In the genomic region with DNA sequence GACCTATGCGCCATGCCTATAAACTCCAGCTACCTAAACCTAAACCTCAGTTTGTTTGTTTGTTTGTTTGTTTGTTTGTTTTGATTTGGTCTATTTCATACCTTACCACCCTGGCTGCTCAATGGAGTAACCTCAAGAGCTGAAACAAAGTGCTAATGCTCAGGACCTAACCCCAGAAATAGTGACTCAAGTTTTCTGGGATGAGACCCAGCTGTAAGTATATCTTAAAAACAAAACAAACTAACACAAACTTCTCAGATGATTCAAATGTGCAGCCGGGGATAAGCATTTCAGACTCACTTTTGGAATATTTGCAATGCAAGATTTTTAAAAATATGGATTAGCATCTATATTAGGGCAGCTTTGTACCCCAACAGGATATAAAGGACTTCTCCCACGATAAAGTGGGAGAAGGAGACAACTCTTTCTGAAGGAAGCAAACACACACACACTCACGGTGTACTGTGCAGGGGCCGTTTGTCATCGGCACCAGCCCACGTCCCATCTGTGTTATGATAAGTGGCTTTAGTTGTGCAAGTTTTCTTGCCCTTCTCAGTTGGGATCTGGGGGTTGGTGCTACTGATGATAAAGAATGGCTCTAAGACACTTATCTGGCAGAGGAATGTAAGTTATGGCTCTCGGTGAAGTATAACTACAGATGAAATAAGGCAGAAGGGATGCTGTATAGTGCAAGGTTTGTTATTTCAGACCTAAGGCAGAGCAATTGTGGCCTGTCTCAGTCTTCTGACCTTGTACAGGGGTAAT, we compare ENCODE assay signal across 20 cellular contexts.
DNase-seq lines count a peak whose midpoint lies in the region; ATAC-seq and TF ChIP-seq lines count a peak whose summit lies in the region.
"Had no signal": no experiment of that assay in that cellular context is flagged by ENCODE, and none has a peak within 500 bp of the region (broad histone marks: within the 10 kb centered on the region; RNA-seq: fewer than 3 reads in every experiment).

No MANE protein-coding gene starts in this region.

- DNase-seq in AG04449 (ENCODE audit: low read depth, low spot score) (peak; percentile 9), OCI-M1 (lab: John Stamatoyannopoulos, UW) (peak; percentile 92), brain microvascular endothelial cell (peak; percentile 28), non-pigmented ciliary epithelial cell (ENCODE audit: low read depth) (peak; percentile 22), NCI-H2171 treated with DMSO at 0.1 percent for 48 hours (lab: John Stamatoyannopoulos, UW) (no peak), NCI-H2196 treated with DMSO at 0.1 percent for 48 hours (lab: John Stamatoyannopoulos, UW; ENCODE audit: unreplicated experiment) (no peak)
- DNase-seq: Calu3; CD8-positive, alpha-beta T cell; DMS79; GOT3; NCI-H1105 treated with DMSO at 0.1 percent for 48 hours; NCI-H1694; NCI-H2081 treated with DMSO at 0.1 percent for 48 hours; NCI-H524; PC-3; RPMI8226; SHP77 treated with DMSO at 0.1 percent for 48 hours had no signal

- no peaks in the 10 kb centered on the region for H3K36me3 ChIP-seq in brain microvascular endothelial cell (replicated peaks)
- H3K36me3 ChIP-seq: BLaER1 had no signal

- ATAC-seq in HG03354 (IDR thresholded peaks at IDR 0.05; ENCODE audit: poor library complexity, severe bottlenecking, unreplicated experiment), result no peak
- ATAC-seq: CD8-positive, alpha-beta T cell; HCT116; PC-3 had no signal

- CTCF ChIA-PET in AG04449 (lab: Yijun Ruan, JAX), result no interaction called here

- H3K27ac ChIP-seq in brain microvascular endothelial cell, result no peak overlapping the region
- H3K27ac ChIP-seq: BLaER1 had no signal

- in situ Hi-C loops in brain microvascular endothelial cell (cut with HindIII; ENCODE audit: low pct_ligation_motif_present, low sequenced_read_pairs), result no loop called here

- H3K4me3 ChIP-seq in AG04449 (ENCODE audit: low read depth, low read length), result no peak overlapping the region
- no peak overlapping the region for H3K4me3 ChIP-seq in brain microvascular endothelial cell (ENCODE audit: low read depth, low read length)
- H3K4me3 ChIP-seq: BLaER1 had no signal

- TF ChIP-seq CTCF in AG04449 (IDR thresholded peaks at IDR 0.05; ENCODE audit: insufficient read depth, low read length, missing control alignments) (no peak), brain microvascular endothelial cell (IDR thresholded peaks at IDR 0.05; ENCODE audit: low read depth, low read length, missing control alignments) (no peak)

- no peaks in the 10 kb centered on the region for H3K27me3 ChIP-seq in brain microvascular endothelial cell (replicated peaks)
- H3K27me3 ChIP-seq: BLaER1 had no signal

- POLR2A ChIA-PET in AG04449 (lab: Yijun Ruan, JAX), result no interaction called here

Comparison
In these comparisons a context has a peak if more than half of its experiments do, and no peak if none do; other contexts are left out.
1. DNase-seq: peak in AG04449 (single experiment), OCI-M1 (single experiment), brain microvascular endothelial cell (single experiment) and non-pigmented ciliary epithelial cell (single experiment); none in NCI-H2171 treated with DMSO at 0.1 percent for 48 hours (single experiment) and NCI-H2196 treated with DMSO at 0.1 percent for 48 hours (single experiment).